Comparison of ENCODE assay signal across 9 cellular contexts in the genomic region with DNA sequence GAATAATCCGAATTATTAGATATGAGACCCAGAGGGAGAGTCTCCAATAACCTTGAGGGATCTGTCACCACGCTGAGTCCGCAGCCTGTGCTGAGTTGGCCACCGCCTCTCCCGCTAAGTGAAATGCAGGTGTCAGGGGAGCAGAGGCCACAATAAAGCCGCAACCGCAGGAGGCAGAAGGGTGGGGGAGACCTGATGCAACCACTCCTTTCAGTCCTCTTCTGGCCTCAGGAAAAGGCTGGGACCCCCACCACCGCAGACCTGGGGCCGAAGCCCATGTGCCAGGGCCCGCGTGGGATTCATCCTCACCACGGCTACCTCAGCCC. TPM values are rescaled to one million over a fixed set of nuclear protein-coding genes. Genes with fewer than 3 reads are reported as not detected.
DNase-seq lines count a peak whose midpoint lies in the region; ATAC-seq, FAIRE-seq and TF ChIP-seq lines count a peak whose summit lies in the region.
"Had no signal": no experiment of that assay in that cellular context is flagged by ENCODE, and none has a peak within 500 bp of the region (broad histone marks: within the 10 kb centered on the region; RNA-seq: fewer than 3 reads in every experiment).

No MANE protein-coding gene starts in this region.

- CTCF ChIA-PET in activated CD4-positive, alpha-beta T cell treated with anti-CD3 and anti-CD28 coated beads for 36 hours (lab: Charles Lee) = no interaction called here
- CTCF ChIA-PET in PC-3 (lab: Charles Lee) (no interaction called here), endothelial cell of umbilical vein (lab: Charles Lee) (interaction anchor here (0.9 to 1.8 kb wide), 4 partner anchors 172 to 325 kb away, joined by 4 to 9 read pairs (median 4); no protein-coding TSS in a partner anchor)

- H3K27ac ChIP-seq in PC-3 (ENCODE audit: low read length) (no peak overlapping the region), endothelial cell of umbilical vein (ENCODE audit: insufficient read depth, low read depth, low read length) (peak overlapping the region; percentile 48)

- no peaks in the 10 kb centered on the region for H3K9me3 ChIP-seq in PC-3 (ENCODE audit: low read length)
- H3K9me3 ChIP-seq in endothelial cell of umbilical vein (replicated peaks; ENCODE audit: control insufficient read depth, insufficient read depth, low read length) = no peaks in the 10 kb centered on the region

- peak overlapping the region; percentile 92 for H2AFZ ChIP-seq in PC-3 (ENCODE audit: low read length)
- peak overlapping the region; percentile 46 for H2AFZ ChIP-seq in endothelial cell of umbilical vein (ENCODE audit: low read depth, low read length)

- TF ChIP-seq CTCF in PC-3 (conservative IDR thresholded peaks at IDR 0.05; ENCODE audit: low read depth, low read length) = no peak
- no peak for TF ChIP-seq CTCF in endothelial cell of umbilical vein (IDR thresholded peaks at IDR 0.05; ENCODE audit: extremely low read depth in 1 of 2, insufficient read depth in 1 of 2, low read depth in 1 of 2, low read length in 2 of 2)

- H3K27ac Mint-ChIP-seq in activated CD4-positive, alpha-beta T cell treated with anti-CD3 and anti-CD28 coated beads for 36 hours = no peak overlapping the region
- H3K27ac Mint-ChIP-seq: activated naive CD4-positive, alpha-beta T cell treated with anti-CD3 and anti-CD28 coated beads, Interleukin-2, amount 50 U/mL, for 72 hours had no signal

- FAIRE-seq in endothelial cell of umbilical vein (lab: Jason Lieb, UNC) = no peak

- TSS peak; percentile 60 for BruUV-seq in PC-3 (replicated peaks; lab: Mats Ljungman, UMichigan)
- BruUV-seq in endothelial cell of umbilical vein (replicated peaks; lab: Mats Ljungman, UMichigan) = TSS peak; percentile 70

- peaks cover 44% of the 10 kb centered on the region for H3K79me2 ChIP-seq in PC-3 (ENCODE audit: low read length)
- peaks cover 53% of the 10 kb centered on the region for H3K79me2 ChIP-seq in endothelial cell of umbilical vein (ENCODE audit: control insufficient read depth, insufficient read depth, low read length)

- POLR2A ChIA-PET in activated CD4-positive, alpha-beta T cell treated with anti-CD3 and anti-CD28 coated beads for 36 hours (lab: Charles Lee) = no interaction called here
- POLR2A ChIA-PET in PC-3 (lab: Charles Lee; ENCODE audit: unreplicated experiment) (interaction anchor here (0.6 kb wide), 1 partner anchor 654 kb away, joined by 5 read pairs; no protein-coding TSS in a partner anchor), endothelial cell of umbilical vein (lab: Charles Lee) (no interaction called here)

- H3K9me1 ChIP-seq in endothelial cell of umbilical vein (replicated peaks; ENCODE audit: control insufficient read depth, extremely low read depth, insufficient read depth, low read length) = no peaks in the 10 kb centered on the region

- H3K36me3 Mint-ChIP-seq in activated CD4-positive, alpha-beta T cell treated with anti-CD3 and anti-CD28 coated beads for 36 hours (ENCODE audit: low read depth) = no peaks in the 10 kb centered on the region

- H3K9ac ChIP-seq in PC-3 (ENCODE audit: low read length) (peak overlapping the region; percentile 68), endothelial cell of umbilical vein (replicated peaks; ENCODE audit: extremely low read depth, insufficient read depth, low read length) (peak overlapping the region; percentile 86)

- peaks cover 67% of the 10 kb centered on the region for H3K27me3 Mint-ChIP-seq in activated CD4-positive, alpha-beta T cell treated with anti-CD3 and anti-CD28 coated beads for 36 hours

- peak overlapping the region; percentile 44 for H3K4me3 Mint-ChIP-seq in activated CD4-positive, alpha-beta T cell treated with anti-CD3 and anti-CD28 coated beads for 36 hours

- H4K20me1 ChIP-seq in PC-3 (ENCODE audit: low read length) = no peaks in the 10 kb centered on the region
- H4K20me1 ChIP-seq in endothelial cell of umbilical vein (replicated peaks; ENCODE audit: control insufficient read depth, extremely low read depth, insufficient read depth, low read length) = peaks cover 2% of the 10 kb centered on the region

- H3K27me3 ChIP-seq in PC-3 (ENCODE audit: low read length) (no peaks in the 10 kb centered on the region), endothelial cell of umbilical vein (ENCODE audit: control insufficient read depth in 2 of 2, insufficient read depth in 2 of 2, low read length in 2 of 2) (no peaks in the 10 kb centered on the region)

- DNase-seq in activated CD4-positive, alpha-beta T cell treated with anti-CD3 and anti-CD28 coated beads for 36 hours = peak; percentile 32
- DNase-seq in activated CD4-positive, alpha-beta T cell treated with anti-CD3 and anti-CD28 coated beads, Interleukin-2, amount 50 U/mL, for 4 hours = no peak
- DNase-seq in PC-3 (no peak), endothelial cell of umbilical vein (ENCODE audit: low read depth, low spot score) (peak; percentile 31), myocyte (ENCODE audit: low read depth) (peak; percentile 52), NOMO-1 (lab: John Stamatoyannopoulos, UW; ENCODE audit: unreplicated experiment in 2 of 2) (no peak)

- H3K4me1 Mint-ChIP-seq in activated CD4-positive, alpha-beta T cell treated with anti-CD3 and anti-CD28 coated beads for 36 hours = peaks cover 7% of the 10 kb centered on the region

- H3K4me1 ChIP-seq in PC-3 (ENCODE audit: insufficient read depth, low read length) (peaks cover 5% of the 10 kb centered on the region; the same call in 1 of the 2 replicates), endothelial cell of umbilical vein (ENCODE audit: control insufficient read depth, extremely low read depth, insufficient read depth, low read length) (peaks cover 34% of the 10 kb centered on the region)

- H3K9me2 ChIP-seq in PC-3 (replicated peaks; ENCODE audit: low read length) = no peaks in the 10 kb centered on the region

- no peaks in the 10 kb centered on the region for H3K9me3 Mint-ChIP-seq in activated CD4-positive, alpha-beta T cell treated with anti-CD3 and anti-CD28 coated beads for 36 hours (ENCODE audit: low read depth)
- H3K9me3 Mint-ChIP-seq: activated naive CD4-positive, alpha-beta T cell treated with anti-CD3 and anti-CD28 coated beads, Interleukin-2, amount 50 U/mL, for 72 hours had no signal

- H3K36me3 ChIP-seq in PC-3 (ENCODE audit: low read depth, low read length) (no peaks in the 10 kb centered on the region), endothelial cell of umbilical vein (ENCODE audit: control insufficient read depth in 2 of 2, extremely low read depth in 1 of 2, insufficient read depth in 2 of 2, low read length in 2 of 2) (peaks cover 0 to 9% of the 10 kb centered on the region in 2 experiments)

- H3F3A ChIP-seq in PC-3 (ENCODE audit: low read length, unreplicated experiment) = no peaks in the 10 kb centered on the region

- intact Hi-C loops in activated CD4-positive, alpha-beta T cell treated with anti-CD3 and anti-CD28 coated beads for 36 hours (cut with DNase I, micrococcal nuclease) = no loop called here
- intact Hi-C loops in PC-3 (cut with micrococcal nuclease) (loop anchor here (10.0 kb wide), 2 partner anchors 93 to 173 kb away; no protein-coding TSS in a partner anchor), endothelial cell of umbilical vein (cut with micrococcal nuclease) (loop anchor here (2.0 to 5.0 kb wide), 4 partner anchors 59 to 325 kb away; no protein-coding TSS in a partner anchor)

- dilution Hi-C loops in endothelial cell of umbilical vein (cut with MboI; ENCODE audit: extremely low pct_ligation_motif_present, low sequenced_read_pairs) = no loop called here

- ATAC-seq in activated CD4-positive, alpha-beta T cell treated with anti-CD3 and anti-CD28 coated beads for 36 hours = peak; percentile 33
- ATAC-seq in PC-3 (peak; percentile 43), HG03159 (IDR thresholded peaks at IDR 0.05; ENCODE audit: unreplicated experiment) (no peak), HG02588 (IDR thresholded peaks at IDR 0.05; ENCODE audit: unreplicated experiment) (no peak)

- peak overlapping the region; percentile 90 for H3K4me3 ChIP-seq in PC-3 (ENCODE audit: low read length)
- H3K4me3 ChIP-seq in endothelial cell of umbilical vein (replicated peaks in 1 of 3; ENCODE audit: insufficient read depth in 1 of 3, low read depth in 1 of 3, low read length in 3 of 3) = peak overlapping the region; percentile 91 to 98 (median 97)

- H3K4me2 ChIP-seq in PC-3 (ENCODE audit: low read length) (peak overlapping the region; percentile 98), endothelial cell of umbilical vein (ENCODE audit: insufficient read depth, low read length) (peak overlapping the region; percentile 74)

- no peak for TF ChIP-seq POLR2A in endothelial cell of umbilical vein (IDR thresholded peaks at IDR 0.05; ENCODE audit: low read depth, low read length)

TF ChIP-seq in endothelial cell of umbilical vein, 7 proteins besides CTCF, POLR2A, EP300 and RAD21:
- TF ChIP-seq EZH2 (IDR thresholded peaks at IDR 0.05; ENCODE audit: borderline replicate concordance, low read depth, low read length, severe bottlenecking) (no peak), JUN (IDR thresholded peaks at IDR 0.05; ENCODE audit: borderline replicate concordance, insufficient read depth, insufficient read length, low read depth) (no peak), GATA2 (IDR thresholded peaks at IDR 0.05; ENCODE audit: insufficient read depth, insufficient read length, low read depth, low read length) (no peak), FOS (IDR thresholded peaks at IDR 0.05; ENCODE audit: borderline replicate concordance, insufficient read depth, low read length) (no peak), MYC (IDR thresholded peaks at IDR 0.05; ENCODE audit: low read depth, low read length) (no peak)

RNA-seq across cellular contexts. Expression of gene MAP1B, which starts 0.6 kb away (rescaled TPM):
- under 1 TPM; 0.16 to 0.26 TPM for total RNA-seq in activated CD4-positive, alpha-beta T cell treated with anti-CD3 and anti-CD28 coated beads for 36 hours
- 12.8 and 18.2 TPM in 2 replicates for total RNA-seq in PC-3 (2014; rRNA removed)
- 262 and 263 TPM in 2 replicates for total RNA-seq in endothelial cell of umbilical vein
- 50.8 and 55.9 TPM in 2 replicates for polyA plus RNA-seq in endothelial cell of umbilical vein
- 38.6 and 41.2 TPM in 2 replicates for polyA plus RNA-seq in endothelial cell of umbilical vein (2011; cell fraction: cytosol; rRNA removed)
- polyA plus RNA-seq in endothelial cell of umbilical vein (2011; cell fraction: nucleus; rRNA removed) = 57.7 and 62.1 TPM in 2 replicates
- 61.2 and 80.8 TPM in 2 replicates for polyA plus RNA-seq in endothelial cell of umbilical vein (2012)
- polyA minus RNA-seq in endothelial cell of umbilical vein = 303 and 314 TPM in 2 replicates
- not detected for polyA minus RNA-seq in endothelial cell of umbilical vein (2011; cell fraction: cytosol; rRNA and poly(A)+ RNA removed)
- 184 and 190 TPM in 2 replicates for polyA minus RNA-seq in endothelial cell of umbilical vein (2011; cell fraction: nucleus; rRNA and poly(A)+ RNA removed)
- total RNA-seq in myocyte = 60.3 and 113 TPM in 2 replicates
- polyA plus RNA-seq in myocyte (2012) = 62.9 TPM

Comparison
In these comparisons a context has a peak if more than half of its experiments do, and no peak if none do; other contexts are left out.
1. DNase-seq: peak in activated CD4-positive, alpha-beta T cell treated with anti-CD3 and anti-CD28 coated beads for 36 hours (single experiment), endothelial cell of umbilical vein (single experiment) and myocyte (single experiment); none in activated CD4-positive, alpha-beta T cell treated with anti-CD3 and anti-CD28 coated beads, Interleukin-2, amount 50 U/mL, for 4 hours (0 of 2), PC-3 (single experiment) and NOMO-1 (0 of 2).
2. ATAC-seq: peak in activated CD4-positive, alpha-beta T cell treated with anti-CD3 and anti-CD28 coated beads for 36 hours (single experiment) and PC-3 (single experiment); none in HG03159 (single experiment) and HG02588 (single experiment).
3. RNA of gene MAP1B, which starts 0.6 kb away (total RNA-seq): 262 to 263 TPM in endothelial cell of umbilical vein, 60.3 to 113 TPM in myocyte and 12.8 to 18.2 TPM in PC-3; 0.16 to 0.26 TPM in activated CD4-positive, alpha-beta T cell treated with anti-CD3 and anti-CD28 coated beads for 36 hours; every median in the first group is over 10 times any median in the second.
4. intact Hi-C loops: an anchor here in PC-3 (10.0 kb wide) and endothelial cell of umbilical vein (2.0 to 5.0 kb wide); none called in activated CD4-positive, alpha-beta T cell treated with anti-CD3 and anti-CD28 coated beads for 36 hours.